Comparison of ENCODE assay signal across 1 cellular context in the genomic region with DNA sequence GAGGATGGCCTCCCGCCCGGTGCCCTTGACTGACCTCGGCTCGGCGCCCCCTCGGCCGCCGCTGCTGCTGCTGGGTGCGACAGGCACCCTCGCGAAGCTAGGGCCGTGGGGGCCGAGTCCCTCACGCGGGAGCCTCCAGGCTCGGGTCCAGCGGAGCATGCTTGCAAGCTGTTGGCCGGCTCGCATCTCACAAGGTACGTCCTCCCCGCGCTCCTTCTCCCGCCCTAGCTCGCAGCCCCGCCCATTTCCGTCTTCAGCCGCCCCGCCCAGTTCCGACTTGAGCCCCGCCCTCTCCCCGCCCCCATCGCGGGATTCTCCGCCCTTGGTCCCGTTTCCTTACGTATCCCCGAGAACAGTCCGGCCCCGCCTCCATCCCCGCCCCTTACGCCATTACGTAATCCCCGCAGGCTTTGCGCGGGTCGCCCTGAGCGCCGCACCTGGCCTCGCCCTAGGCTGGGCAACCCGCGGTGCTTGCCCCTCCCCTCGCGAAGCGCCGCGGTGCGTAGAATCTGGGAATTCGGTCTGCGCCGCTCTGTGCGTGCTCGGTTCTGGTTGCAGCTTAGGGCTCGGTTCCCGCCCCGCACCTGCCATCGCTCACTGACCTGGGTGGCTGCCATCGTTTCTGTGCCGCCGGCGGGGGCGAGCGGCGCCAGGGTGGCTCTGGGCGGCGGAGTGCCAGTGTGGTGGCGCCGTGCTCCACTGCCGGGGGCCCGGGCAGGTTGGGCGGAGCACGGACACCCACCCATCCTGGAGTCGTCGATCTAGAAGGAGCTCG.
A peak's percentile ranks its signal among the peaks of the same experiment; 100 is the strongest.
TF ChIP-seq lines count a peak whose summit lies in the region.

A gene with protein sequence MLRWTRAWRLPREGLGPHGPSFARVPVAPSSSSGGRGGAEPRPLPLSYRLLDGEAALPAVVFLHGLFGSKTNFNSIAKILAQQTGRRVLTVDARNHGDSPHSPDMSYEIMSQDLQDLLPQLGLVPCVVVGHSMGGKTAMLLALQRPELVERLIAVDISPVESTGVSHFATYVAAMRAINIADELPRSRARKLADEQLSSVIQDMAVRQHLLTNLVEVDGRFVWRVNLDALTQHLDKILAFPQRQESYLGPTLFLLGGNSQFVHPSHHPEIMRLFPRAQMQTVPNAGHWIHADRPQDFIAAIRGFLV (minus strand): TSS at position 191 of the 775 bp plus-strand sequence. CDS start 32 bp downstream, at position 159.

TF ChIP-seq in HepG2, 621 proteins besides CTCF, POLR2A, EP300 and RAD21 (continued from another document and continues in another):
- peak; percentile 69 for TF ChIP-seq MED1 (CRISPR knock-in tag; IDR thresholded peaks at IDR 0.05)
- no peak for TF ChIP-seq ZFP62 (CRISPR knock-in tag; IDR thresholded peaks at IDR 0.05)
- TF ChIP-seq, protein P1, sequence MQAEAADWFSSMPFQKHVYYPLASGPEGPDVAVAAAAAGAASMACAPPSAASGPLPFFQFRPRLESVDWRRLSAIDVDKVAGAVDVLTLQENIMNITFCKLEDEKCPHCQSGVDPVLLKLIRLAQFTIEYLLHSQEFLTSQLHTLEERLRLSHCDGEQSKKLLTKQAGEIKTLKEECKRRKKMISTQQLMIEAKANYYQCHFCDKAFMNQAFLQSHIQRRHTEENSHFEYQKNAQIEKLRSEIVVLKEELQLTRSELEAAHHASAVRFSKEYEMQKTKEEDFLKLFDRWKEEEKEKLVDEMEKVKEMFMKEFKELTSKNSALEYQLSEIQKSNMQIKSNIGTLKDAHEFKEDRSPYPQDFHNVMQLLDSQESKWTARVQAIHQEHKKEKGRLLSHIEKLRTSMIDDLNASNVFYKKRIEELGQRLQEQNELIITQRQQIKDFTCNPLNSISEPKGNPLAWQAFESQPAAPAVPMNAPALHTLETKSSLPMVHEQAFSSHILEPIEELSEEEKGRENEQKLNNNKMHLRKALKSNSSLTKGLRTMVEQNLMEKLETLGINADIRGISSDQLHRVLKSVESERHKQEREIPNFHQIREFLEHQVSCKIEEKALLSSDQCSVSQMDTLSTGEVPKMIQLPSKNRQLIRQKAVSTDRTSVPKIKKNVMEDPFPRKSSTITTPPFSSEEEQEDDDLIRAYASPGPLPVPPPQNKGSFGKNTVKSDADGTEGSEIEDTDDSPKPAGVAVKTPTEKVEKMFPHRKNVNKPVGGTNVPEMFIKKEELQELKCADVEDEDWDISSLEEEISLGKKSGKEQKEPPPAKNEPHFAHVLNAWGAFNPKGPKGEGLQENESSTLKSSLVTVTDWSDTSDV (CRISPR knock-in tag; IDR thresholded peaks at IDR 0.05), result peak; percentile 26; the same call in 1 of the 2 replicates
- peak; percentile 52; the same call in 1 of the 2 replicates for TF ChIP-seq CCDC6 (CRISPR knock-in tag; IDR thresholded peaks at IDR 0.05)
- peak; percentile 62; the same call in 1 of the 2 replicates for TF ChIP-seq ZFP90 (CRISPR knock-in tag; IDR thresholded peaks at IDR 0.05; ENCODE audit: borderline replicate concordance)
- TF ChIP-seq, protein P2, sequence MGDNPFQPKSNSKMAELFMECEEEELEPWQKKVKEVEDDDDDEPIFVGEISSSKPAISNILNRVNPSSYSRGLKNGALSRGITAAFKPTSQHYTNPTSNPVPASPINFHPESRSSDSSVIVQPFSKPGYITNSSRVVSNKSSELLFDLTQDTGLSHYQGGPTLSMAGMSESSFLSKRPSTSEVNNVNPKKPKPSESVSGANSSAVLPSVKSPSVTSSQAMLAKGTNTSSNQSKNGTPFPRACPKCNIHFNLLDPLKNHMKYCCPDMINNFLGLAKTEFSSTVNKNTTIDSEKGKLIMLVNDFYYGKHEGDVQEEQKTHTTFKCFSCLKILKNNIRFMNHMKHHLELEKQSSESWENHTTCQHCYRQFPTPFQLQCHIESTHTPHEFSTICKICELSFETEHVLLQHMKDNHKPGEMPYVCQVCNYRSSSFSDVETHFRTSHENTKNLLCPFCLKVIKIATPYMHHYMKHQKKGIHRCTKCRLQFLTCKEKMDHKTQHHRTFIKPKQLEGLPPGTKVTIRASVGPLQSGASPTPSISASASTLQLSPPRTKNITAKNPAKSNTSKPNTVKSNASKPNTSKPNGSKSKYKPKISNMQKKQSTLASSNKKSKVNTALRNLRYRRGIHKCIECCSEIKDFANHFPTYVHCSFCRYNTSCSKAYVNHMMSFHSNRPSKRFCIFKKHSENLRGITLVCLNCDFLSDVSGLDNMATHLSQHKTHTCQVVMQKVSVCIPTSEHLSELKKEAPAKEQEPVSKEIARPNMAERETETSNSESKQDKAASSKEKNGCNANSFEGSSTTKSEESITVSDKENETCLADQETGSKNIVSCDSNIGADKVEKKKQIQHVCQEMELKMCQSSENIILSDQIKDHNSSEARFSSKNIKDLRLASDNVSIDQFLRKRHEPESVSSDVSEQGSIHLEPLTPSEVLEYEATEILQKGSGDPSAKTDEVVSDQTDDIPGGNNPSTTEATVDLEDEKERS (CRISPR knock-in tag; IDR thresholded peaks at IDR 0.05), result peak; percentile 72
- peak; percentile 85; the same call in 1 of the 2 replicates for TF ChIP-seq AHR (CRISPR knock-in tag; IDR thresholded peaks at IDR 0.05)
- TF ChIP-seq, protein P3, sequence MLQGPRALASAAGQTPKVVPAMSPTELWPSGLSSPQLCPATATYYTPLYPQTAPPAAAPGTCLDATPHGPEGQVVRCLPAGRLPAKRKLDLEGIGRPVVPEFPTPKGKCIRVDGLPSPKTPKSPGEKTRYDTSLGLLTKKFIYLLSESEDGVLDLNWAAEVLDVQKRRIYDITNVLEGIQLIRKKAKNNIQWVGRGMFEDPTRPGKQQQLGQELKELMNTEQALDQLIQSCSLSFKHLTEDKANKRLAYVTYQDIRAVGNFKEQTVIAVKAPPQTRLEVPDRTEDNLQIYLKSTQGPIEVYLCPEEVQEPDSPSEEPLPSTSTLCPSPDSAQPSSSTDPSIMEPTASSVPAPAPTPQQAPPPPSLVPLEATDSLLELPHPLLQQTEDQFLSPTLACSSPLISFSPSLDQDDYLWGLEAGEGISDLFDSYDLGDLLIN (CRISPR knock-in tag; IDR thresholded peaks at IDR 0.05; ENCODE audit: borderline replicate concordance), result peak; percentile 75; the same call in 1 of the 2 replicates
- TF ChIP-seq ZNF33B (CRISPR knock-in tag; IDR thresholded peaks at IDR 0.05), result no peak
- peak; percentile 65; the same call in 1 of the 2 replicates for TF ChIP-seq ZNF776 (CRISPR knock-in tag; IDR thresholded peaks at IDR 0.05)
- peak; percentile 56; the same call in 1 of the 2 replicates for TF ChIP-seq HDAC2 (CRISPR knock-in tag; IDR thresholded peaks at IDR 0.05)
- TF ChIP-seq, protein P4, sequence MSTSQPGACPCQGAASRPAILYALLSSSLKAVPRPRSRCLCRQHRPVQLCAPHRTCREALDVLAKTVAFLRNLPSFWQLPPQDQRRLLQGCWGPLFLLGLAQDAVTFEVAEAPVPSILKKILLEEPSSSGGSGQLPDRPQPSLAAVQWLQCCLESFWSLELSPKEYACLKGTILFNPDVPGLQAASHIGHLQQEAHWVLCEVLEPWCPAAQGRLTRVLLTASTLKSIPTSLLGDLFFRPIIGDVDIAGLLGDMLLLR (CRISPR knock-in tag; IDR thresholded peaks at IDR 0.05), result no peak
- peak; percentile 27; the same call in 1 of the 2 replicates for TF ChIP-seq ZFP82 (CRISPR knock-in tag; IDR thresholded peaks at IDR 0.05; ENCODE audit: borderline replicate concordance)
- TF ChIP-seq ZNF230 (CRISPR knock-in tag; IDR thresholded peaks at IDR 0.05), result no peak; the same call in 1 of the 2 replicates
- peak; percentile 73 for TF ChIP-seq ZNF564 (CRISPR knock-in tag; IDR thresholded peaks at IDR 0.05)
- peak; percentile 62; the same call in 1 of the 2 replicates for TF ChIP-seq ZNF607 (CRISPR knock-in tag; IDR thresholded peaks at IDR 0.05; ENCODE audit: borderline replicate concordance)
- peak; percentile 45; the same call in 1 of the 2 replicates for TF ChIP-seq ZNF296 (CRISPR knock-in tag; conservative IDR thresholded peaks at IDR 0.05)
- peak; percentile 57; the same call in 1 of the 2 replicates for TF ChIP-seq DMAP1 (CRISPR knock-in tag; IDR thresholded peaks at IDR 0.05)
- no peak for TF ChIP-seq JUNB (CRISPR knock-in tag; IDR thresholded peaks at IDR 0.05; ENCODE audit: borderline replicate concordance)
- no peak for TF ChIP-seq GTF2F1 (IDR thresholded peaks at IDR 0.05; ENCODE audit: low read length)
- no peak; the same call in 1 of the 2 replicates for TF ChIP-seq ARHGAP35 (CRISPR knock-in tag; IDR thresholded peaks at IDR 0.05; ENCODE audit: borderline replicate concordance)
- TF ChIP-seq, protein P5, sequence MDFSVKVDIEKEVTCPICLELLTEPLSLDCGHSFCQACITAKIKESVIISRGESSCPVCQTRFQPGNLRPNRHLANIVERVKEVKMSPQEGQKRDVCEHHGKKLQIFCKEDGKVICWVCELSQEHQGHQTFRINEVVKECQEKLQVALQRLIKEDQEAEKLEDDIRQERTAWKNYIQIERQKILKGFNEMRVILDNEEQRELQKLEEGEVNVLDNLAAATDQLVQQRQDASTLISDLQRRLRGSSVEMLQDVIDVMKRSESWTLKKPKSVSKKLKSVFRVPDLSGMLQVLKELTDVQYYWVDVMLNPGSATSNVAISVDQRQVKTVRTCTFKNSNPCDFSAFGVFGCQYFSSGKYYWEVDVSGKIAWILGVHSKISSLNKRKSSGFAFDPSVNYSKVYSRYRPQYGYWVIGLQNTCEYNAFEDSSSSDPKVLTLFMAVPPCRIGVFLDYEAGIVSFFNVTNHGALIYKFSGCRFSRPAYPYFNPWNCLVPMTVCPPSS (IDR thresholded peaks at IDR 0.05), result no peak
- 0 out of 2 replicates have a peak, but pooled peaks have one; percentile 35 for TF ChIP-seq GZF1 (CRISPR knock-in tag; IDR thresholded peaks at IDR 0.05)
- TF ChIP-seq, protein P6, sequence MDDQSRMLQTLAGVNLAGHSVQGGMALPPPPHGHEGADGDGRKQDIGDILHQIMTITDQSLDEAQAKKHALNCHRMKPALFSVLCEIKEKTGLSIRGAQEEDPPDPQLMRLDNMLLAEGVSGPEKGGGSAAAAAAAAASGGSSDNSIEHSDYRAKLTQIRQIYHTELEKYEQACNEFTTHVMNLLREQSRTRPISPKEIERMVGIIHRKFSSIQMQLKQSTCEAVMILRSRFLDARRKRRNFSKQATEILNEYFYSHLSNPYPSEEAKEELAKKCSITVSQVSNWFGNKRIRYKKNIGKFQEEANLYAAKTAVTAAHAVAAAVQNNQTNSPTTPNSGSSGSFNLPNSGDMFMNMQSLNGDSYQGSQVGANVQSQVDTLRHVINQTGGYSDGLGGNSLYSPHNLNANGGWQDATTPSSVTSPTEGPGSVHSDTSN (CRISPR knock-in tag; IDR thresholded peaks at IDR 0.05; ENCODE audit: borderline replicate concordance), result 0 out of 2 replicates have a peak, but pooled peaks have one; percentile 40
- peak; percentile 71; the same call in 1 of the 2 replicates for TF ChIP-seq ZNF124 (CRISPR knock-in tag; IDR thresholded peaks at IDR 0.05)
- peak; percentile 55; the same call in 1 of the 2 replicates for TF ChIP-seq DNMT1 (CRISPR knock-in tag; IDR thresholded peaks at IDR 0.05)
- TF ChIP-seq, protein P7, sequence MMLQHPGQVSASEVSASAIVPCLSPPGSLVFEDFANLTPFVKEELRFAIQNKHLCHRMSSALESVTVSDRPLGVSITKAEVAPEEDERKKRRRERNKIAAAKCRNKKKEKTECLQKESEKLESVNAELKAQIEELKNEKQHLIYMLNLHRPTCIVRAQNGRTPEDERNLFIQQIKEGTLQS (CRISPR knock-in tag; IDR thresholded peaks at IDR 0.05), result peak; percentile 49; the same call in 1 of the 2 replicates
- no peak for TF ChIP-seq LCORL (IDR thresholded peaks at IDR 0.05)
- peak; percentile 72; the same call in 1 of the 2 replicates for TF ChIP-seq LCORL (CRISPR knock-in tag; IDR thresholded peaks at IDR 0.05)
- peak; percentile 96 for TF ChIP-seq NAIF1 (CRISPR knock-in tag; IDR thresholded peaks at IDR 0.05; ENCODE audit: borderline replicate concordance)
- TF ChIP-seq FOXA1 (IDR thresholded peaks at IDR 0.05), result no peak
- no peak for TF ChIP-seq FOXA1 (CRISPR knock-in tag; IDR thresholded peaks at IDR 0.05)
- peak; percentile 86 for TF ChIP-seq ZSCAN9 (CRISPR knock-in tag; IDR thresholded peaks at IDR 0.05; ENCODE audit: borderline replicate concordance)
- TF ChIP-seq IRF2 (CRISPR knock-in tag; IDR thresholded peaks at IDR 0.05), result peak; percentile 44; the same call in 1 of the 2 replicates
- no peak for TF ChIP-seq PLRG1 (conservative IDR thresholded peaks at IDR 0.05)
- TF ChIP-seq ARNT (IDR thresholded peaks at IDR 0.05), result no peak
- peak; percentile 50 for TF ChIP-seq JUND (CRISPR knock-in tag; IDR thresholded peaks at IDR 0.05)
- TF ChIP-seq SNRNP70 (IDR thresholded peaks at IDR 0.05; ENCODE audit: low read depth, low read length), result no peak
- TF ChIP-seq KLF11 (CRISPR knock-in tag; IDR thresholded peaks at IDR 0.05), result peak; percentile 69; the same call in 1 of the 2 replicates
- TF ChIP-seq, protein P8, sequence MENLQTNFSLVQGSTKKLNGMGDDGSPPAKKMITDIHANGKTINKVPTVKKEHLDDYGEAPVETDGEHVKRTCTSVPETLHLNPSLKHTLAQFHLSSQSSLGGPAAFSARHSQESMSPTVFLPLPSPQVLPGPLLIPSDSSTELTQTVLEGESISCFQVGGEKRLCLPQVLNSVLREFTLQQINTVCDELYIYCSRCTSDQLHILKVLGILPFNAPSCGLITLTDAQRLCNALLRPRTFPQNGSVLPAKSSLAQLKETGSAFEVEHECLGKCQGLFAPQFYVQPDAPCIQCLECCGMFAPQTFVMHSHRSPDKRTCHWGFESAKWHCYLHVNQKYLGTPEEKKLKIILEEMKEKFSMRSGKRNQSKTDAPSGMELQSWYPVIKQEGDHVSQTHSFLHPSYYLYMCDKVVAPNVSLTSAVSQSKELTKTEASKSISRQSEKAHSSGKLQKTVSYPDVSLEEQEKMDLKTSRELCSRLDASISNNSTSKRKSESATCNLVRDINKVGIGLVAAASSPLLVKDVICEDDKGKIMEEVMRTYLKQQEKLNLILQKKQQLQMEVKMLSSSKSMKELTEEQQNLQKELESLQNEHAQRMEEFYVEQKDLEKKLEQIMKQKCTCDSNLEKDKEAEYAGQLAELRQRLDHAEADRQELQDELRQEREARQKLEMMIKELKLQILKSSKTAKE (CRISPR knock-in tag; IDR thresholded peaks at IDR 0.05; ENCODE audit: borderline replicate concordance), result peak; percentile 43; the same call in 1 of the 2 replicates
- TF ChIP-seq ZNF878 (CRISPR knock-in tag; IDR thresholded peaks at IDR 0.05), result no peak
- peak; percentile 74; the same call in 1 of the 2 replicates for TF ChIP-seq MAF1 (CRISPR knock-in tag; IDR thresholded peaks at IDR 0.05; ENCODE audit: borderline replicate concordance)
- peak; percentile 76 for TF ChIP-seq CBX1 (IDR thresholded peaks at IDR 0.05; ENCODE audit: low read depth)
- TF ChIP-seq, protein P9, sequence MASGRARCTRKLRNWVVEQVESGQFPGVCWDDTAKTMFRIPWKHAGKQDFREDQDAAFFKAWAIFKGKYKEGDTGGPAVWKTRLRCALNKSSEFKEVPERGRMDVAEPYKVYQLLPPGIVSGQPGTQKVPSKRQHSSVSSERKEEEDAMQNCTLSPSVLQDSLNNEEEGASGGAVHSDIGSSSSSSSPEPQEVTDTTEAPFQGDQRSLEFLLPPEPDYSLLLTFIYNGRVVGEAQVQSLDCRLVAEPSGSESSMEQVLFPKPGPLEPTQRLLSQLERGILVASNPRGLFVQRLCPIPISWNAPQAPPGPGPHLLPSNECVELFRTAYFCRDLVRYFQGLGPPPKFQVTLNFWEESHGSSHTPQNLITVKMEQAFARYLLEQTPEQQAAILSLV (CRISPR knock-in tag; IDR thresholded peaks at IDR 0.05; ENCODE audit: borderline replicate concordance), result peak; percentile 90
- TF ChIP-seq PHF20 (CRISPR knock-in tag; IDR thresholded peaks at IDR 0.05), result peak; percentile 71
